ENCODE assay signal across 16 cellular contexts in the genomic region with DNA sequence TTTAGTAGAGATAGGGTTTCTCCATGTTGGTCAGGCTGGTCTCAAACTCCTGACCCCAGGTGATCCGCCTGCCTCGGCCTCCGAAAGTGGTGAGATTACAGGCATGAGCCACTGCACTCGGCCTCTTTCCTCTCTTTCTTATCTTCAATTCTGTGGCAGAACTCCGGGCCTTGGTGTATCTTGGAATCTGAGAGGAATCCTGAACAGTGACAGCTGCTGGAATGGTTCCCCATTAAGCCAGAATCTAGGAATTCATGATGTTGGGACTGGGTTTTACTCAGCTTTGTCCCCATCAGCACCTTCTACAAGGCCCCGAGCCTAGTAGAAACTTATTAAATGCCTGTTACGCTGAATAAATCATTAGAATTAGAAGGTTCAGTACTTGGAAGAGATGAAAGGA.
"Had no signal": no experiment of that assay in that cellular context is flagged by ENCODE, and none has a peak within 500 bp of the region (broad histone marks: within the 10 kb centered on the region; RNA-seq: fewer than 3 reads in every experiment).

No MANE protein-coding gene starts in this region.

- H3K9me3 ChIP-seq: sigmoid colon, thoracic aorta had no signal

- H3K27ac Mint-ChIP-seq: activated naive CD8-positive, alpha-beta T cell; activated T-helper 2 cell treated with anti-CD3 and anti-CD28 coated beads, Interferon-gamma antibody, Interleukin-2, Interleukin-4, amounts not matched to agents 10 μg/mL and 5 μg/mL and 100 μg/mL, durations not matched to agents 14 hours and 24 hours and 36 hours; T-helper 17 cell had no signal

- H3K4me1 Mint-ChIP-seq: central memory CD8-positive, alpha-beta T cell; T-helper 17 cell had no signal

- H3K4me3 ChIP-seq: sigmoid colon, thoracic aorta had no signal

- H3K4me3 Mint-ChIP-seq: activated naive CD8-positive, alpha-beta T cell; activated T-cell treated with anti-CD3 and anti-CD28 coated beads, Interleukin-2, amount 50 U/mL, for 4 hours; central memory CD8-positive, alpha-beta T cell; nephron; T-helper 17 cell had no signal

- H3K27me3 Mint-ChIP-seq: central memory CD8-positive, alpha-beta T cell; T-helper 17 cell had no signal

- H3K27ac ChIP-seq: thoracic aorta had no signal

- H3K27me3 ChIP-seq: sigmoid colon had no signal

- H3K36me3 ChIP-seq: sigmoid colon, thoracic aorta had no signal

- H3K9me3 Mint-ChIP-seq: activated T-cell treated with anti-CD3 and anti-CD28 coated beads, Interleukin-2, amount 50 U/mL, for 4 hours; activated T-helper 2 cell treated with anti-CD3 and anti-CD28 coated beads, Interferon-gamma antibody, Interleukin-2, Interleukin-4, amounts not matched to agents 10 μg/mL and 5 μg/mL and 100 μg/mL, durations not matched to agents 14 hours and 24 hours and 36 hours; central memory CD8-positive, alpha-beta T cell; nephron had no signal

- ATAC-seq: activated T-cell treated with anti-CD3 and anti-CD28 coated beads, Interleukin-2, amount 50 U/mL, for 4 hours; T-helper 17 cell had no signal

- H3K36me3 Mint-ChIP-seq: activated naive CD8-positive, alpha-beta T cell had no signal

- DNase-seq: activated CD4-positive, alpha-beta T cell treated with anti-CD3 and anti-CD28 coated beads for 4 hours; activated CD4-positive, alpha-beta T cell treated with anti-CD3 and anti-CD28 coated beads, Interleukin-2, amount 50 U/mL, for 48 hours; activated CD4-positive, CD25-positive, alpha-beta regulatory T cell; activated CD8-positive, alpha-beta memory T cell treated with anti-CD3 and anti-CD28 coated beads, Interleukin-2, amount 50 U/mL, for 48 hours; activated naive CD4-positive, alpha-beta T cell; activated T-cell treated with anti-CD3 and anti-CD28 coated beads, Interleukin-2, amount 50 U/mL, for 4 hours; effector memory CD4-positive, alpha-beta T cell; stimulated activated CD4-positive, alpha-beta T cell treated with anti-CD3 and anti-CD28 coated beads, Interleukin-4, amount 100 ng/mL, for 1 hour; stimulated activated naive CD4-positive, alpha-beta T cell treated with Interleukin-2 at 50 U/mL for 16 hours; T-helper 17 cell had no signal
